In the genomic region with DNA sequence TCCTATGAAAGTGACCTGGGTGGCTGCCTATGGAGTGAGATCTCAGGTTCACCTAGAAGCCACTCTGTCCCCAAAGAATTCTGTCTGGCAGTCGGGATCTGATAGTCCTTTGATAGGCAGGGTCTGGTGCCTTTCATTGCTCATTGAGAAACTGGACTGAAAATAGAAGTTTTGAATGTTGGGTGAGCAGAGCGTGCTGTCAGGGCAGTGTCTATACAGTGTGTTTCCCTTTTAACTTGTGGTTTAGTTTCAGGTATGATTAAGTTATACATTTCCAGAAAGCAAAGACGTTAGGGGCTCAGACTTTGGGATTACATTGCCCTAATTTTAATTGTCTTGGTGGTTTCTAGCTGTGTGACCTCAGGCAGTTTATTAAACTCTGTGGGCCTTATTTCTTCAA, we compare ENCODE assay signal across 22 cellular contexts.
DNase-seq lines count a peak whose midpoint lies in the region; ATAC-seq lines count a peak whose summit lies in the region.
"Had no signal": no experiment of that assay in that cellular context is flagged by ENCODE, and none has a peak within 500 bp of the region (broad histone marks: within the 10 kb centered on the region; RNA-seq: fewer than 3 reads in every experiment).

No MANE protein-coding gene starts in this region.

- ATAC-seq in GM18502 (IDR thresholded peaks at IDR 0.05; ENCODE audit: poor library complexity, unreplicated experiment) (peak; percentile 62), GM19452 (IDR thresholded peaks at IDR 0.05; ENCODE audit: unreplicated experiment) (peak; percentile 77), HG02759 (IDR thresholded peaks at IDR 0.05; ENCODE audit: unreplicated experiment) (peak; percentile 73), HG03354 (IDR thresholded peaks at IDR 0.05; ENCODE audit: poor library complexity, severe bottlenecking, unreplicated experiment) (peak; percentile 84)
- ATAC-seq: activated CD4-positive, CD25-positive, alpha-beta regulatory T cell treated with anti-CD3 and anti-CD28 coated beads, Interleukin-2, amount 50 U/mL, for 24 hours; activated T-helper 17 cell treated with anti-CD3 and anti-CD28 coated beads, Interleukin-2, amount 50 U/mL, for 72 hours; SK-N-SH treated with all-trans-retinoic acid at 6 μM for 48 hours had no signal

- no peak for DNase-seq in NCI-H524 (lab: John Stamatoyannopoulos, UW)
- DNase-seq in stimulated activated CD4-positive, alpha-beta T cell treated with anti-CD3 and anti-CD28 coated beads, Interleukin-4, amount 100 ng/mL, for 1 hour = no peak
- DNase-seq in activated CD4-positive, alpha-beta T cell treated with anti-CD3 and anti-CD28 coated beads, Interleukin-2, amount 50 U/mL, for 48 hours = no peak
- DNase-seq in NCI-H1105 (lab: John Stamatoyannopoulos, UW) = no peak
- DNase-seq: activated naive CD8-positive, alpha-beta T cell treated with anti-CD3 and anti-CD28 coated beads, Interleukin-2, amount 10 ng/mL, durations not matched to agents 7 days and 5 days; BE2C; cortex of kidney; EL; hippocampal formation; kidney glomerular epithelial cell; NCI-H1694 treated with DMSO at 0.1 percent for 48 hours; NCI-H446; NK-92 treated with Interleukin-12 subunit alpha and Interleukin-12 subunit beta, amount 100 ng/mL, for 24 hours; RPMI8226; stimulated activated CD8-positive, alpha-beta memory T cell treated with anti-CD3 and anti-CD28 coated beads, Interleukin-4, amount 100 ng/mL, for 48 hours had no signal
